In genomic region chr3:130276203-130276803, GRCh38 we compare ENCODE assay signal across 8 cellular contexts.
DNase-seq lines count a peak whose midpoint lies in the region; ATAC-seq and TF ChIP-seq lines count a peak whose summit lies in the region.

No MANE protein-coding gene starts in this region.

- ATAC-seq in effector memory CD8-positive, alpha-beta T cell (replicated peaks), result peak; percentile 29
- ATAC-seq in HG03521 (IDR thresholded peaks at IDR 0.05; ENCODE audit: unreplicated experiment), result no peak

- no peaks in the 10 kb centered on the region for H3K9me3 Mint-ChIP-seq in effector memory CD8-positive, alpha-beta T cell
- no peaks in the 10 kb centered on the region for H3K9me3 Mint-ChIP-seq in mesothelial cell of epicardium

- H3K4me1 Mint-ChIP-seq in effector memory CD8-positive, alpha-beta T cell (ENCODE audit: low read depth in 2 of 2), result no peaks in the 10 kb centered on the region
- peaks cover 3% of the 10 kb centered on the region for H3K4me1 Mint-ChIP-seq in mesothelial cell of epicardium

- H3K36me3 Mint-ChIP-seq in effector memory CD8-positive, alpha-beta T cell (ENCODE audit: insufficient read depth), result no peaks in the 10 kb centered on the region
- H3K36me3 Mint-ChIP-seq in mesothelial cell of epicardium, result no peaks in the 10 kb centered on the region

- no peak overlapping the region for H3K9ac ChIP-seq in KMS-11

- in situ Hi-C loops in ACHN (cut with HindIII; ENCODE audit: low pct_ligation_motif_present, low pct_unique_long_range_greater_than_20kb, low sequenced_read_pairs), result no loop called here

- H4K20me1 ChIP-seq in KMS-11 (ENCODE audit: insufficient read depth), result no peaks in the 10 kb centered on the region

- no peak overlapping the region for H2AFZ ChIP-seq in KMS-11 (ENCODE audit: low read depth)

- H3K79me2 ChIP-seq in KMS-11 (ENCODE audit: insufficient read depth, low read depth), result no peaks in the 10 kb centered on the region

- DNase-seq in ACHN (peak; percentile 49), OCI-M1 (lab: John Stamatoyannopoulos, UW) (peak; percentile 82), mesothelial cell of epicardium (ENCODE audit: low spot score in 2 of 2, unreplicated experiment in 2 of 2) (no peak)
- no peak for DNase-seq in effector memory CD8-positive, alpha-beta T cell
- DNase-seq in activated naive CD4-positive, alpha-beta T cell treated with Interleukin-2 at 50 U/mL for 16 hours, result no peak

- peaks cover 34 to 54% of the 10 kb centered on the region in 2 donors for H3K27me3 Mint-ChIP-seq in effector memory CD8-positive, alpha-beta T cell
- H3K27me3 Mint-ChIP-seq in mesothelial cell of epicardium (ENCODE audit: low read depth), result peaks cover 8% of the 10 kb centered on the region

- H3K27me3 ChIP-seq in KMS-11 (ENCODE audit: insufficient read depth, low read depth), result no peaks in the 10 kb centered on the region

- no peak overlapping the region for H3K4me3 Mint-ChIP-seq in effector memory CD8-positive, alpha-beta T cell
- H3K4me3 Mint-ChIP-seq in mesothelial cell of epicardium, result no peak overlapping the region

- H3K27ac ChIP-seq in KMS-11, result no peak overlapping the region

- H3K4me2 ChIP-seq in KMS-11, result no peak overlapping the region; the same call in 1 of the 2 replicates

- no peak overlapping the region for H3K27ac Mint-ChIP-seq in effector memory CD8-positive, alpha-beta T cell
- no peak overlapping the region for H3K27ac Mint-ChIP-seq in mesothelial cell of epicardium

- peak; percentile 89 for TF ChIP-seq CTCF in GM12873 (IDR thresholded peaks at IDR 0.05; ENCODE audit: insufficient read depth, low read depth, low read length, missing control alignments)
- TF ChIP-seq CTCF in KMS-11 (conservative IDR thresholded peaks at IDR 0.05; ENCODE audit: low read depth, low read length), result peak; percentile 96
- peak; percentile 86 for TF ChIP-seq CTCF in mesothelial cell of epicardium (IDR thresholded peaks at IDR 0.05; ENCODE audit: unreplicated experiment)

- peaks cover 3% of the 10 kb centered on the region for H3K4me1 ChIP-seq in KMS-11 (ENCODE audit: low read depth, poor library complexity, severe bottlenecking)

- H3K4me3 ChIP-seq in KMS-11 (IDR thresholded peaks at IDR 0.05; ENCODE audit: insufficient read depth, low read depth, low read length), result no peak overlapping the region

- H3K36me3 ChIP-seq in KMS-11 (ENCODE audit: insufficient read depth), result no peaks in the 10 kb centered on the region

Comparison
In these comparisons a context has a peak if more than half of its experiments do, and no peak if none do; other contexts are left out.
1. DNase-seq: peak in ACHN (single experiment) and OCI-M1 (single experiment); none in effector memory CD8-positive, alpha-beta T cell (0 of 3), mesothelial cell of epicardium (0 of 2) and activated naive CD4-positive, alpha-beta T cell treated with Interleukin-2 at 50 U/mL for 16 hours (single experiment).
2. Peak in every context shown above with its lines, with median percentiles within 50 percentile points of each other: CTCF ChIP-seq.